11 cellular contexts compared by ENCODE assay signal in genomic region chr2:84947010-84947593, GRCh38. TPM values are rescaled to one million over a fixed set of nuclear protein-coding genes. Genes with fewer than 3 reads are reported as not detected.
DNase-seq lines count a peak whose midpoint lies in the region; ATAC-seq, FAIRE-seq and TF ChIP-seq lines count a peak whose summit lies in the region.
"Had no signal": no experiment of that assay in that cellular context is flagged by ENCODE, and none has a peak within 500 bp of the region (broad histone marks: within the 10 kb centered on the region; RNA-seq: fewer than 3 reads in every experiment).

No MANE protein-coding gene starts in this region.

- no peak overlapping the region for H2BK15ac ChIP-seq in H1 (ENCODE audit: low read length)

- no peak overlapping the region for H3K18ac ChIP-seq in H1 (ENCODE audit: extremely low read depth, low read length)

- no peak overlapping the region for H2BK120ac ChIP-seq in H1 (replicated peaks; ENCODE audit: low read depth, low read length)

- no peak overlapping the region for H3K4ac ChIP-seq in H1 (replicated peaks; ENCODE audit: insufficient read length, low read depth, low read length)

- H3K14ac ChIP-seq in H1 (ENCODE audit: insufficient read length), result no peak overlapping the region

- peak overlapping the region; percentile 55 for H4K91ac ChIP-seq in H1 (replicated peaks; ENCODE audit: insufficient read length, low read length)

- no peak for DNase-seq in activated T-cell treated with anti-CD3 and anti-CD28 coated beads, Interleukin-2, amount 50 U/mL, for 72 hours
- no peak for DNase-seq in activated T-cell treated with anti-CD3 and anti-CD28 coated beads, Interleukin-2, amount 50 U/mL, for 48 hours
- DNase-seq in SJSA1 (ENCODE audit: low read depth in 1 of 2, low spot score in 2 of 2) (no peak), H1 (ENCODE audit: low read depth in 1 of 2, low spot score in 2 of 2) (no peak)
- DNase-seq in stimulated activated naive B cell treated with anti-CD40 and anti-IgM and Interleukin-4, amounts not matched to agents 10 μg/mL and 1 μg/mL and 100 μg/mL, for 72 hours, result no peak
- DNase-seq: adrenal gland, NCI-H345, Right ventricle myocardium superior had no signal

- H3K27me3 Mint-ChIP-seq in activated T-cell treated with anti-CD3 and anti-CD28 coated beads, Interleukin-2, amount 50 U/mL, for 72 hours (ENCODE audit: low read depth), result no peaks in the 10 kb centered on the region
- no peaks in the 10 kb centered on the region for H3K27me3 Mint-ChIP-seq in stimulated activated naive B cell treated with anti-CD40 and anti-IgM and Interleukin-4, amounts not matched to agents 10 μg/mL and 1 μg/mL and 100 μg/mL, for 72 hours

- H4K8ac ChIP-seq in H1 (ENCODE audit: extremely low read depth, insufficient read depth, low read length), result no peak overlapping the region

- peaks cover 53% of the 10 kb centered on the region for H3K4me1 Mint-ChIP-seq in activated T-cell treated with anti-CD3 and anti-CD28 coated beads, Interleukin-2, amount 50 U/mL, for 72 hours (ENCODE audit: low read depth)
- peaks cover 32 to 48% of the 10 kb centered on the region in 2 donors for H3K4me1 Mint-ChIP-seq in stimulated activated naive B cell treated with anti-CD40 and anti-IgM and Interleukin-4, amounts not matched to agents 10 μg/mL and 1 μg/mL and 100 μg/mL, for 72 hours

- FAIRE-seq in H1 (lab: Jason Lieb, UNC), result no peak

- H3K23ac ChIP-seq in H1 (ENCODE audit: insufficient read length), result no peak overlapping the region

- WGBS in H1 (ENCODE audit: extremely low coverage in 1 of 2, insufficient coverage in 1 of 2, insufficient read length in 1 of 2, insufficient replicate concordance in 2 of 2, low coverage in 1 of 2, low lambda C conversion rate in 2 of 2, missing lambda C conversion rate in 1 of 2), 2 experiments, result 80 to 100% methylated on average over 1 to 10 of the region's 10 CpGs

- no peak overlapping the region for H3K9ac ChIP-seq in H1 (replicated peaks in 1 of 4; ENCODE audit: extremely low read depth in 1 of 4, low read depth in 3 of 4, low read length in 3 of 4)

- H2BK12ac ChIP-seq in H1 (ENCODE audit: low read depth, low read length), result no peak overlapping the region

- no peaks in the 10 kb centered on the region for H4K20me1 ChIP-seq in H1 (replicated peaks in 1 of 2; ENCODE audit: control insufficient read depth in 1 of 2, insufficient read depth in 2 of 2, low read length in 2 of 2)

- H2AK5ac ChIP-seq in H1 (ENCODE audit: low read depth, low read length), result no peak overlapping the region

- POLR2A ChIA-PET in H1 (lab: Charles Lee; ENCODE audit: partially characterized antibody), result interaction anchor here (1.3 to 15.1 kb wide), 5 partner anchors 11 to 55 kb away, joined by 3 to 231 read pairs (median 4); no protein-coding TSS in a partner anchor

- H3K36me3 ChIP-seq in SJSA1 (no peaks in the 10 kb centered on the region), H1 (ENCODE audit: control insufficient read depth in 2 of 4, insufficient read depth in 4 of 4, low read length in 3 of 4) (no peaks in the 10 kb centered on the region)
- H3K36me3 ChIP-seq: adrenal gland had no signal

- H2BK5ac ChIP-seq in H1 (ENCODE audit: low read depth, low read length), result no peak overlapping the region

- ATAC-seq in activated T-cell treated with anti-CD3 and anti-CD28 coated beads, Interleukin-2, amount 50 U/mL, for 72 hours (replicated peaks in 1 of 2), result no peak
- ATAC-seq in stimulated activated naive B cell treated with anti-CD40 and anti-IgM and Interleukin-4, amounts not matched to agents 10 μg/mL and 1 μg/mL and 100 μg/mL, for 72 hours (replicated peaks), result no peak
- no peak for ATAC-seq in GM21367 (IDR thresholded peaks at IDR 0.05; ENCODE audit: unreplicated experiment)
- no peak for ATAC-seq in HG03139 (IDR thresholded peaks at IDR 0.05; ENCODE audit: unreplicated experiment)
- ATAC-seq in HG03039 (IDR thresholded peaks at IDR 0.05; ENCODE audit: unreplicated experiment), result no peak

- H3K4me2 ChIP-seq in H1 (ENCODE audit: insufficient read depth in 1 of 2, low read depth in 2 of 2, low read length in 2 of 2), result no peak overlapping the region

- 0 out of 2 replicates have a peak, but pooled peaks cover 2% of the 10 kb centered on the region for H3K23me2 ChIP-seq in H1 (ENCODE audit: low read depth, low read length)

- H2BK20ac ChIP-seq in H1 (ENCODE audit: low read length), result no peak overlapping the region

- H3K4me3 ChIP-seq in SJSA1, result no peak overlapping the region
- no peak overlapping the region for H3K4me3 ChIP-seq in H1 (ENCODE audit: extremely low read depth in 1 of 4, insufficient read depth in 2 of 4, low read depth in 3 of 4, low read length in 4 of 4)
- H3K4me3 ChIP-seq: adrenal gland had no signal

- H3K4me1 ChIP-seq in SJSA1 (replicated peaks), result peaks cover 27% of the 10 kb centered on the region
- H3K4me1 ChIP-seq in H1 (replicated peaks in 1 of 4; ENCODE audit: control insufficient read depth in 3 of 4, insufficient read depth in 4 of 4, low read length in 3 of 4), result peaks cover 6 to 8% (median 6%) of the 10 kb centered on the region in 4 experiments; a peak in 6 of 7 replicates
- H3K4me1 ChIP-seq: adrenal gland had no signal

- no peaks in the 10 kb centered on the region for H3K79me2 ChIP-seq in H1 (ENCODE audit: control insufficient read depth in 1 of 2, insufficient read depth in 2 of 2, low read length in 2 of 2)

- H3K79me1 ChIP-seq in H1 (ENCODE audit: low read depth, low read length), result no peaks in the 10 kb centered on the region

- TF ChIP-seq CTCF in H1 (IDR thresholded peaks at IDR 0.05; ENCODE audit: control extremely low read depth in 1 of 3, insufficient read depth in 1 of 3, low read depth in 1 of 3, low read length in 3 of 3), result no peak

- H3K27me3 ChIP-seq in SJSA1 (replicated peaks), result no peaks in the 10 kb centered on the region
- no peaks in the 10 kb centered on the region for H3K27me3 ChIP-seq in H1 (replicated peaks in 1 of 4; ENCODE audit: control insufficient read depth in 3 of 4, extremely low read depth in 1 of 4, insufficient read depth in 3 of 4, low read length in 3 of 4)
- H3K27me3 ChIP-seq: adrenal gland had no signal

- H3K4me3 Mint-ChIP-seq in activated T-cell treated with anti-CD3 and anti-CD28 coated beads, Interleukin-2, amount 50 U/mL, for 72 hours, result peak overlapping the region; percentile 56 to 78
- no peak overlapping the region for H3K4me3 Mint-ChIP-seq in stimulated activated naive B cell treated with anti-CD40 and anti-IgM and Interleukin-4, amounts not matched to agents 10 μg/mL and 1 μg/mL and 100 μg/mL, for 72 hours

- no peak for TF ChIP-seq RAD21 in H1 (IDR thresholded peaks at IDR 0.05 in 1 of 2, conservative IDR thresholded peaks at IDR 0.05 in 1 of 2; ENCODE audit: low read depth in 2 of 2, low read length in 2 of 2)

- CTCF ChIA-PET in H1 (lab: Charles Lee; ENCODE audit: partially characterized antibody), result interaction anchor here (1.0 to 7.2 kb wide), 6 partner anchors 9 to 68 kb away, joined by 3 to 57 read pairs (median 4); no protein-coding TSS in a partner anchor

- H3K27ac Mint-ChIP-seq in activated T-cell treated with anti-CD3 and anti-CD28 coated beads, Interleukin-2, amount 50 U/mL, for 72 hours, result peak overlapping the region; percentile 70
- H3K27ac Mint-ChIP-seq in stimulated activated naive B cell treated with anti-CD40 and anti-IgM and Interleukin-4, amounts not matched to agents 10 μg/mL and 1 μg/mL and 100 μg/mL, for 72 hours, result peak overlapping the region; percentile 83

- no peaks in the 10 kb centered on the region for H3K9me3 Mint-ChIP-seq in activated T-cell treated with anti-CD3 and anti-CD28 coated beads, Interleukin-2, amount 50 U/mL, for 72 hours
- no peaks in the 10 kb centered on the region for H3K9me3 Mint-ChIP-seq in stimulated activated naive B cell treated with anti-CD40 and anti-IgM and Interleukin-4, amounts not matched to agents 10 μg/mL and 1 μg/mL and 100 μg/mL, for 72 hours

- no peaks in the 10 kb centered on the region for H3K9me3 ChIP-seq in SJSA1 (replicated peaks)
- no peaks in the 10 kb centered on the region for H3K9me3 ChIP-seq in H1 (ENCODE audit: insufficient read depth in 2 of 2, low read depth in 1 of 2, low read length in 1 of 2)
- H3K9me3 ChIP-seq: adrenal gland had no signal

- H2AFZ ChIP-seq in H1 (ENCODE audit: low read length), result no peak overlapping the region

- TF ChIP-seq POLR2A in H1 (IDR thresholded peaks at IDR 0.05; ENCODE audit: control extremely low read depth in 1 of 2, low read depth in 2 of 2, low read length in 2 of 2), result no peak

- no peak for TF ChIP-seq EP300 in H1 (IDR thresholded peaks at IDR 0.05; ENCODE audit: borderline replicate concordance in 1 of 2, low read depth in 2 of 2, low read length in 2 of 2)

- no peak overlapping the region for H4K5ac ChIP-seq in H1 (ENCODE audit: insufficient read length, low read depth, low read length)

- no peak overlapping the region for H3K56ac ChIP-seq in H1 (replicated peaks; ENCODE audit: insufficient read length, low read depth, low read length)

- H3K27ac ChIP-seq in SJSA1 (peak overlapping the region; percentile 93), H1 (ENCODE audit: low read depth, low read length) (no peak overlapping the region)
- H3K27ac ChIP-seq: adrenal gland had no signal

- H3K36me3 Mint-ChIP-seq in activated T-cell treated with anti-CD3 and anti-CD28 coated beads, Interleukin-2, amount 50 U/mL, for 72 hours (ENCODE audit: insufficient read depth in 2 of 2), result peaks cover 0 to 4% of the 10 kb centered on the region in 2 donors
- peaks cover 7 to 10% of the 10 kb centered on the region in 2 donors for H3K36me3 Mint-ChIP-seq in stimulated activated naive B cell treated with anti-CD40 and anti-IgM and Interleukin-4, amounts not matched to agents 10 μg/mL and 1 μg/mL and 100 μg/mL, for 72 hours

RNA-seq across cellular contexts. Expression of gene KCMF1, which starts 23.9 kb away (rescaled TPM):
- 100 to 1,000 TPM; 115 to 139 TPM for total RNA-seq in activated T-cell treated with anti-CD3 and anti-CD28 coated beads, Interleukin-2, amount 50 U/mL, for 72 hours
- 60.9 and 117 TPM in 2 replicates for total RNA-seq in SJSA1 (2014; rRNA removed; shearing (Covaris generic))
- total RNA-seq in H1 (2021; fragmentation: NEBNext Ultra II Directional; extraction: Animal tissue kit (Norgen Biotek cat#: 25700)), result 149 and 152 TPM in 2 replicates
- 55.8 and 86.9 TPM in 2 replicates for polyA plus RNA-seq in H1 (2011; rRNA removed)
- 97.8 TPM for polyA plus RNA-seq in H1 (2011; cell fraction: cytosol; rRNA removed)
- polyA plus RNA-seq in H1 (2011; cell fraction: nucleus; rRNA removed), result 33.5 TPM
- polyA plus RNA-seq in H1 (2012, experiment 1 of 2), result 81.0 to 111 TPM (median 94.5 TPM) in 4 replicates
- polyA plus RNA-seq in H1 (2012, experiment 2 of 2), result 41.2 TPM
- 43.4 TPM for polyA plus RNA-seq in H1 (2013, experiment 1 of 2)
- 45.1 TPM for polyA plus RNA-seq in H1 (2013, experiment 2 of 2)
- polyA minus RNA-seq in H1 (2011; rRNA and poly(A)+ RNA removed), result 140 and 147 TPM in 2 replicates
- 58.9 TPM for polyA minus RNA-seq in H1 (2011; cell fraction: cytosol; rRNA and poly(A)+ RNA removed)
- polyA minus RNA-seq in H1 (2011; cell fraction: nucleus; rRNA and poly(A)+ RNA removed), result 50.0 TPM

RNA-seq across cellular contexts. Expression of gene TMSB10, which starts 41.6 kb away (rescaled TPM):
- total RNA-seq in activated T-cell treated with anti-CD3 and anti-CD28 coated beads, Interleukin-2, amount 50 U/mL, for 72 hours, result 1,000 to 10,000 TPM in 1 of 2 donors, 100 to 1,000 TPM in 1; 884 to 1,078 TPM
- total RNA-seq in SJSA1 (2014; rRNA removed; shearing (Covaris generic)), result 10,548 and 13,048 TPM in 2 replicates
- total RNA-seq in H1 (2021; fragmentation: NEBNext Ultra II Directional; extraction: Animal tissue kit (Norgen Biotek cat#: 25700)), result 1,075 and 1,095 TPM in 2 replicates
- polyA plus RNA-seq in H1 (2011; rRNA removed), result 593 and 852 TPM in 2 replicates
- polyA plus RNA-seq in H1 (2011; cell fraction: cytosol; rRNA removed), result 1,307 TPM
- 850 TPM for polyA plus RNA-seq in H1 (2011; cell fraction: nucleus; rRNA removed)
- 1,219 to 1,602 TPM (median 1,382 TPM) in 4 replicates for polyA plus RNA-seq in H1 (2012, experiment 1 of 2)
- 5,019 TPM for polyA plus RNA-seq in H1 (2012, experiment 2 of 2)
- 1,059 TPM for polyA plus RNA-seq in H1 (2013, experiment 1 of 2)
- polyA plus RNA-seq in H1 (2013, experiment 2 of 2), result 1,056 TPM
- polyA minus RNA-seq in H1 (2011; rRNA and poly(A)+ RNA removed), result 80.7 and 118 TPM in 2 replicates
- 145 TPM for polyA minus RNA-seq in H1 (2011; cell fraction: cytosol; rRNA and poly(A)+ RNA removed)
- 80.6 TPM for polyA minus RNA-seq in H1 (2011; cell fraction: nucleus; rRNA and poly(A)+ RNA removed)

Comparison
In these comparisons a context has a peak if more than half of its experiments do, and no peak if none do; other contexts are left out.
1. H3K4me3 Mint-ChIP-seq: peak in activated T-cell treated with anti-CD3 and anti-CD28 coated beads, Interleukin-2, amount 50 U/mL, for 72 hours (2 of 2); none in stimulated activated naive B cell treated with anti-CD40 and anti-IgM and Interleukin-4, amounts not matched to agents 10 μg/mL and 1 μg/mL and 100 μg/mL, for 72 hours (0 of 2).